In the genomic region with DNA sequence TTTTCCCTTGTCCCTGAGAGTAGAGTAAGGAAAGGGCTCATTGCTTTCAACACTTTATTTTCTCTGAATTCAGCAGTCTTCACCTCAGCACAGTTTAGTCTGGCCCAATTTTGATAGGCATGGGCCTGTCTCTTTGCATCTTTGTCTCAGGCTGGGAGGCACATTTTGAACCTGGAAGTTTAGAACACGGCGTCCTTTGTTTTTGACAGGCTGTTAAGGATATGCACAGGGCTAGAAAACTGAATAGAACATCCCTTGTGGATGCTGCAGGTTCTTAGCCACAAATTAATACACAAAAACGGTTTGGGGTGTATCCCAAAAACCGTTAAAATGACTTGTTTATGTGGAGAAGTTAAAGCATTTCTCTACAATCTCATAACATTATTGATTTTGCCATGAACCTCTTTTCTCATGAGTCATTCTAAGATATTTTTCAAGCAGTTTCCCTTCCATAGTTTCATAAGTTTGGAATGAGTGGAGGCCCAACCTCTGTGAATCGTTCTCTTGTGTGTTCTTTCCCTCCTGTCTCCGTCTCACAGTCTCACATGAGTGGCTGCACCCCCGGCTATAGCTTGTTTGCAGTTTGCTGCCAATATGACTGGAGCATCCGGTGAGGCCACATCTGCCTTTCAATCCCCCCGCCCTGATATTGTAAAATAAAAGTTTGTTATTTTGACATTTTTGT, we compare ENCODE assay signal across 18 cellular contexts.
DNase-seq lines count a peak whose midpoint lies in the region; ATAC-seq and TF ChIP-seq lines count a peak whose summit lies in the region.
"Had no signal": no experiment of that assay in that cellular context is flagged by ENCODE, and none has a peak within 500 bp of the region (broad histone marks: within the 10 kb centered on the region; RNA-seq: fewer than 3 reads in every experiment).

No MANE protein-coding gene starts in this region.

- TF ChIP-seq CTCF in BJ (IDR thresholded peaks at IDR 0.05; ENCODE audit: insufficient read depth, low read depth, low read length) (no peak), choroid plexus epithelial cell (conservative IDR thresholded peaks at IDR 0.05; ENCODE audit: low read depth, low read length) (no peak)

- ATAC-seq in GM18907 (IDR thresholded peaks at IDR 0.05; ENCODE audit: unreplicated experiment) (no peak), HG03025 (IDR thresholded peaks at IDR 0.05; ENCODE audit: low FRiP score, unreplicated experiment) (no peak)
- ATAC-seq: gastrocnemius medialis, T-helper 17 cell had no signal

- DNase-seq in BJ (ENCODE audit: low read depth) (peak; percentile 44), NCI-H226 (peak; percentile 67), choroid plexus epithelial cell (ENCODE audit: low read depth) (peak; percentile 70), left kidney (ENCODE audit: low read depth, low spot score) (peak; percentile 7)
- no peak for DNase-seq in stimulated activated CD8-positive, alpha-beta memory T cell treated with anti-CD3 and anti-CD28 coated beads, Interleukin-4, amount 100 ng/mL, for 48 hours
- DNase-seq in activated naive CD8-positive, alpha-beta T cell treated with anti-CD3 and anti-CD28 coated beads for 36 hours = no peak
- DNase-seq: activated T-cell treated with anti-CD3 and anti-CD28 coated beads, Interleukin-2, amount 50 U/mL, for 1 hour; AML-193; dermis blood vessel endothelial cell; DMS53; gastrocnemius medialis; NCI-H1417; NCI-H510A treated with DMSO at 0.1 percent for 48 hours; PC-9; posterior cingulate gyrus; T-helper 17 cell had no signal

- CTCF ChIA-PET in BJ (lab: Yijun Ruan, JAX) = interaction anchor here (1.2 to 1.5 kb wide), 2 partner anchors 62 to 72 kb away, joined by 4 to 6 read pairs; no protein-coding TSS in a partner anchor

- H3K4me3 Mint-ChIP-seq in activated naive CD8-positive, alpha-beta T cell treated with anti-CD3 and anti-CD28 coated beads for 36 hours = no peak overlapping the region
- H3K4me3 Mint-ChIP-seq: T-helper 17 cell had no signal

- POLR2A ChIA-PET in BJ (lab: Charles Lee) = no interaction called here

- H3K36me3 Mint-ChIP-seq in activated naive CD8-positive, alpha-beta T cell treated with anti-CD3 and anti-CD28 coated beads for 36 hours = no peaks in the 10 kb centered on the region

- no peaks in the 10 kb centered on the region for H3K36me3 ChIP-seq in BJ (ENCODE audit: control insufficient read depth, insufficient read depth, low read length)
- H3K36me3 ChIP-seq: gastrocnemius medialis had no signal

- H3K4me3 ChIP-seq in BJ (ENCODE audit: low read depth, low read length) (no peak overlapping the region), choroid plexus epithelial cell (ENCODE audit: low read depth, low read length) (no peak overlapping the region)
- H3K4me3 ChIP-seq: gastrocnemius medialis, PC-9 had no signal

- no peaks in the 10 kb centered on the region for H3K27me3 Mint-ChIP-seq in activated naive CD8-positive, alpha-beta T cell treated with anti-CD3 and anti-CD28 coated beads for 36 hours

- H3K4me1 Mint-ChIP-seq in activated naive CD8-positive, alpha-beta T cell treated with anti-CD3 and anti-CD28 coated beads for 36 hours = no peaks in the 10 kb centered on the region

- H3K27ac Mint-ChIP-seq in activated naive CD8-positive, alpha-beta T cell treated with anti-CD3 and anti-CD28 coated beads for 36 hours = no peak overlapping the region
- H3K27ac Mint-ChIP-seq: T-helper 17 cell had no signal

- H3K9me3 Mint-ChIP-seq in activated naive CD8-positive, alpha-beta T cell treated with anti-CD3 and anti-CD28 coated beads for 36 hours = no peaks in the 10 kb centered on the region

- H3K27me3 ChIP-seq in BJ (ENCODE audit: control insufficient read depth, insufficient read depth, low read length) = no peaks in the 10 kb centered on the region
- H3K27me3 ChIP-seq: gastrocnemius medialis had no signal

Comparison
In these comparisons a context has a peak if more than half of its experiments do, and no peak if none do; other contexts are left out.
1. DNase-seq: peak in BJ (single experiment), NCI-H226 (single experiment), choroid plexus epithelial cell (single experiment) and left kidney (single experiment); none in stimulated activated CD8-positive, alpha-beta memory T cell treated with anti-CD3 and anti-CD28 coated beads, Interleukin-4, amount 100 ng/mL, for 48 hours (single experiment) and activated naive CD8-positive, alpha-beta T cell treated with anti-CD3 and anti-CD28 coated beads for 36 hours (single experiment).